Comparison of ENCODE assay signal across 14 cellular contexts in genomic region chr20:62149532-62150235, GRCh38. TPM values are rescaled to one million over a fixed set of nuclear protein-coding genes. Genes with fewer than 3 reads are reported as not detected.
DNase-seq lines count a peak whose midpoint lies in the region; ATAC-seq and TF ChIP-seq lines count a peak whose summit lies in the region.
"Had no signal": no experiment of that assay in that cellular context is flagged by ENCODE, and none has a peak within 500 bp of the region (broad histone marks: within the 10 kb centered on the region; RNA-seq: fewer than 3 reads in every experiment).

No MANE protein-coding gene starts in this region.

- ATAC-seq in T-helper 17 cell = no peak
- peak; percentile 77 for ATAC-seq in esophagus mucosa
- ATAC-seq: activated CD4-positive, CD25-positive, alpha-beta regulatory T cell treated with anti-CD3 and anti-CD28 coated beads, Interleukin-2, amount 50 U/mL, for 24 hours; stimulated activated effector memory CD8-positive, alpha-beta T cell treated with anti-CD3 and anti-CD28 coated beads, Interleukin-12 subunit alpha, Interleukin-12 subunit beta, amount 100 ng/mL, for 72 hours had no signal

- CTCF ChIA-PET in Caco-2 (lab: Charles Lee) = no interaction called here
- CTCF ChIA-PET in CD4-positive, alpha-beta memory T cell (lab: Charles Lee; ENCODE audit: partially characterized antibody) = interaction anchor here (1.3 kb wide), 1 partner anchor 138 kb away, joined by 3 read pairs; no protein-coding TSS in a partner anchor

- no peaks in the 10 kb centered on the region for H3K27me3 ChIP-seq in Caco-2 (replicated peaks; ENCODE audit: control insufficient read depth, insufficient read depth, low read length)
- no peaks in the 10 kb centered on the region for H3K27me3 ChIP-seq in CD4-positive, alpha-beta memory T cell (ENCODE audit: insufficient read depth, low read length)
- H3K27me3 ChIP-seq: heart left ventricle, MG63 had no signal

- no peaks in the 10 kb centered on the region for H3K27me3 Mint-ChIP-seq in Caco-2 (ENCODE audit: insufficient read depth, unreplicated experiment)
- H3K27me3 Mint-ChIP-seq in T-helper 17 cell = no peaks in the 10 kb centered on the region
- H3K27me3 Mint-ChIP-seq in CD4-positive, alpha-beta memory T cell = no peaks in the 10 kb centered on the region

- no peak overlapping the region for H3K27ac ChIP-seq in CD4-positive, alpha-beta memory T cell (ENCODE audit: low read depth, low read length)

- TF ChIP-seq CTCF in Caco-2 (IDR thresholded peaks at IDR 0.05; ENCODE audit: insufficient read depth in 1 of 2, low read depth in 1 of 2, low read length in 1 of 2, severe bottlenecking in 1 of 2, unreplicated experiment in 1 of 2) = no peak

- H3K36me3 Mint-ChIP-seq in Caco-2 (ENCODE audit: insufficient read depth, unreplicated experiment) (peaks cover 62% of the 10 kb centered on the region), T-helper 17 cell (ENCODE audit: low read depth) (peaks cover 4% of the 10 kb centered on the region)
- H3K36me3 Mint-ChIP-seq in CD4-positive, alpha-beta memory T cell = peaks cover 18 to 27% of the 10 kb centered on the region in 2 donors

- no TSS peak for BruUV-seq in Caco-2 (replicated peaks; lab: Mats Ljungman, UMichigan)

- H3K9me3 Mint-ChIP-seq in Caco-2 (ENCODE audit: unreplicated experiment) = peaks cover 12% of the 10 kb centered on the region
- H3K9me3 Mint-ChIP-seq in CD4-positive, alpha-beta memory T cell = peaks cover 0 to 7% (median 0%) of the 10 kb centered on the region in 8 donors

- intact Hi-C loops in Caco-2 (cut with micrococcal nuclease; ENCODE audit: unreplicated experiment) = loop anchor here (10.0 kb wide), 1 partner anchor 255 kb away; the partner anchor contains the start of gene CABLES2
- intact Hi-C loops in CD4-positive, alpha-beta memory T cell (cut with micrococcal nuclease) = no loop called here

- H3K4me1 Mint-ChIP-seq in Caco-2 (ENCODE audit: low read depth, unreplicated experiment) = peaks cover 30% of the 10 kb centered on the region
- H3K4me1 Mint-ChIP-seq in T-helper 17 cell = peaks cover 18% of the 10 kb centered on the region
- H3K4me1 Mint-ChIP-seq in CD4-positive, alpha-beta memory T cell = peaks cover 27 to 44% (median 36%) of the 10 kb centered on the region in 4 donors

- H3K4me3 ChIP-seq in Caco-2 (ENCODE audit: low read depth, low read length) = no peak overlapping the region
- no peak overlapping the region for H3K4me3 ChIP-seq in CD4-positive, alpha-beta memory T cell (ENCODE audit: low read length in 2 of 2)
- H3K4me3 ChIP-seq: heart left ventricle, lung, MG63 had no signal

- H3K4me1 ChIP-seq in Caco-2 = peaks cover 22% of the 10 kb centered on the region
- H3K4me1 ChIP-seq in CD4-positive, alpha-beta memory T cell (ENCODE audit: insufficient read depth, low read length) = peaks cover 13% of the 10 kb centered on the region

- H3K27ac Mint-ChIP-seq in Caco-2 (ENCODE audit: unreplicated experiment) (peak overlapping the region; percentile 73), T-helper 17 cell (peak overlapping the region; percentile 6)
- H3K27ac Mint-ChIP-seq in CD4-positive, alpha-beta memory T cell = peak overlapping the region in 1 of 7 donors; percentile 24
- H3K27ac Mint-ChIP-seq: stimulated activated effector memory CD8-positive, alpha-beta T cell treated with anti-CD3 and anti-CD28 coated beads, Interleukin-12 subunit alpha, Interleukin-12 subunit beta, amount 100 ng/mL, for 72 hours had no signal

- no peaks in the 10 kb centered on the region for H3K9me3 ChIP-seq in Caco-2
- no peaks in the 10 kb centered on the region for H3K9me3 ChIP-seq in T-helper 17 cell (ENCODE audit: control insufficient read depth, low read length, poor library complexity, severe bottlenecking)
- H3K9me3 ChIP-seq in CD4-positive, alpha-beta memory T cell (ENCODE audit: control insufficient read depth in 1 of 2, low read length in 2 of 2) = no peaks in the 10 kb centered on the region
- H3K9me3 ChIP-seq: heart left ventricle, MG63 had no signal

- POLR2A ChIA-PET in Caco-2 (lab: Charles Lee) = interaction anchor here (0.9 kb wide), 1 partner anchor 28 kb away, joined by 5 read pairs; the partner anchor contains the start of gene LSM14B
- POLR2A ChIA-PET in CD4-positive, alpha-beta memory T cell (lab: Charles Lee; ENCODE audit: partially characterized antibody) = no interaction called here

- DNase-seq in Caco-2 = peak; percentile 72 to 87
- DNase-seq in T-helper 17 cell = no peak
- peak; percentile 0 for DNase-seq in midbrain (lab: John Stamatoyannopoulos, UW)
- DNase-seq in NCI-H2227 treated with DMSO at 0.1 percent for 48 hours (lab: John Stamatoyannopoulos, UW) = no peak
- DNase-seq in central memory CD4-positive, alpha-beta T cell = no peak
- DNase-seq in CD4-positive, alpha-beta memory T cell = no peak
- no peak for DNase-seq in DMS53 treated with DMSO at 0.1 percent for 48 hours (lab: John Stamatoyannopoulos, UW; ENCODE audit: unreplicated experiment)
- DNase-seq: effector CD4-positive, alpha-beta T cell; heart left ventricle; MG63 had no signal

- H3K4me3 Mint-ChIP-seq in Caco-2 (ENCODE audit: unreplicated experiment) = peak overlapping the region; percentile 34
- no peak overlapping the region for H3K4me3 Mint-ChIP-seq in T-helper 17 cell
- no peak overlapping the region for H3K4me3 Mint-ChIP-seq in CD4-positive, alpha-beta memory T cell
- H3K4me3 Mint-ChIP-seq: stimulated activated effector memory CD8-positive, alpha-beta T cell treated with anti-CD3 and anti-CD28 coated beads, Interleukin-12 subunit alpha, Interleukin-12 subunit beta, amount 100 ng/mL, for 72 hours had no signal

- H3K36me3 ChIP-seq in Caco-2 (ENCODE audit: control insufficient read depth, insufficient read depth, low read length) = peaks cover 3% of the 10 kb centered on the region; the same call in 1 of the 2 replicates
- H3K36me3 ChIP-seq in CD4-positive, alpha-beta memory T cell (ENCODE audit: insufficient read depth, low read length) = no peaks in the 10 kb centered on the region

RNA-seq across cellular contexts. Expression of gene SS18L1, which starts 6.1 kb away (rescaled TPM):
- total RNA-seq in Caco-2 (2022) (46.4 and 52.1 TPM in 2 replicates), T-helper 17 cell (10 to 100 TPM; 13.1 to 16.0 TPM), esophagus mucosa (6.9 TPM)
- 10 to 100 TPM; 22.7 to 24.8 TPM for total RNA-seq in CD4-positive, alpha-beta memory T cell
- polyA plus RNA-seq in CD4-positive, alpha-beta memory T cell = 1 to 10 TPM in 1 of 2 donors, under 1 TPM in 1; 0.71 to 1.4 TPM

RNA-seq across cellular contexts. Expression of gene PSMA7, which starts 6.5 kb away (rescaled TPM):
- total RNA-seq in Caco-2 (2022) (702 and 760 TPM in 2 replicates), T-helper 17 cell (100 to 1,000 TPM; 144 to 158 TPM), esophagus mucosa (177 TPM)
- 100 to 1,000 TPM; 182 to 190 TPM for total RNA-seq in CD4-positive, alpha-beta memory T cell
- 100 to 1,000 TPM; 437 to 598 TPM for polyA plus RNA-seq in CD4-positive, alpha-beta memory T cell

RNA-seq across cellular contexts. Expression of gene LSM14B, which starts 27.4 kb away (rescaled TPM):
- 143 and 154 TPM in 2 replicates for total RNA-seq in Caco-2 (2022)
- 10 to 100 TPM; 32.3 to 34.1 TPM for total RNA-seq in T-helper 17 cell
- 28.7 TPM for total RNA-seq in esophagus mucosa
- 10 to 100 TPM; 48.5 to 50.3 TPM for total RNA-seq in CD4-positive, alpha-beta memory T cell
- 1 to 10 TPM in 1 of 2 donors, under 1 TPM in 1; 0.78 to 1.2 TPM for polyA plus RNA-seq in CD4-positive, alpha-beta memory T cell

RNA-seq across cellular contexts. Expression of gene MTG2, which starts 33.1 kb away (rescaled TPM):
- total RNA-seq in Caco-2 (2022) (110 and 111 TPM in 2 replicates), T-helper 17 cell (10 to 100 TPM; 13.8 to 14.3 TPM), esophagus mucosa (20.2 TPM)
- 10 to 100 TPM; 48.5 to 50.7 TPM for total RNA-seq in CD4-positive, alpha-beta memory T cell
- polyA plus RNA-seq in CD4-positive, alpha-beta memory T cell = 10 to 100 TPM; 15.9 to 23.9 TPM

Comparison
In these comparisons a context has a peak if more than half of its experiments do, and no peak if none do; other contexts are left out.
1. DNase-seq: peak in Caco-2 (2 of 2) and midbrain (single experiment); none in T-helper 17 cell (0 of 3), NCI-H2227 treated with DMSO at 0.1 percent for 48 hours (single experiment), central memory CD4-positive, alpha-beta T cell (single experiment), CD4-positive, alpha-beta memory T cell (0 of 5) and DMS53 treated with DMSO at 0.1 percent for 48 hours (single experiment).